25 cellular contexts compared by ENCODE assay signal in the genomic region with DNA sequence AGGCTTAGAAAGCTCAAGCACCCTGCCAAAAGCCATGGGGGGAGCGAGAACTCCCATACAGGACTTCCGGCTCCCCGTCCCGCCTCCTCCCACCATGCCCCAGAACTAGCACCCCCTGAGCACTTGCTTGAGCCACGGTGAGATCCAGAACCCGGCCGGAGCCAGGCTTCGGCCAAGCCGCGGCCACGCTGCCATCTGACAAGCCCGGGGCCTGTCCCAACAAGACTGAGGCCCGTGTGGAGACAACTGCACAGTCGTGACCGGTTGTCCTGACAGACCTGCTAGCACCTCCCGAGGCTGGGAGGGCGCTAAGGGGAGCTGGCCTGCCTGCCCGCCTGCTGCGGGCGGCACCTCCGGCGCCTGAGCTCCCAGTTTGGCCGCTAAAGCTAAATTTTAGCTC.
"Had no signal": no experiment of that assay in that cellular context is flagged by ENCODE, and none has a peak within 500 bp of the region (broad histone marks: within the 10 kb centered on the region; RNA-seq: fewer than 3 reads in every experiment).

No MANE protein-coding gene starts in this region.

- H3K27me3 Mint-ChIP-seq: activated CD8-positive, alpha-beta memory T cell treated with anti-CD3 and anti-CD28 coated beads, Interleukin-2, amount 10 ng/mL, durations not matched to agents 7 days and 5 days; activated naive CD4-positive, alpha-beta T cell treated with anti-CD3 and anti-CD28 coated beads, Interleukin-2, amount 50 U/mL, for 24 hours had no signal

- H3K4me2 ChIP-seq: smooth muscle cell had no signal

- H3K27me3 ChIP-seq: esophagus muscularis mucosa, heart right ventricle, pancreas, stomach, thyroid gland, upper lobe of left lung had no signal

- H3K27ac ChIP-seq: esophagus muscularis mucosa, foreskin keratinocyte, heart right ventricle, left ventricle myocardium inferior, pancreas, prostate gland, stomach, thyroid gland, upper lobe of left lung had no signal

- H3K9me3 ChIP-seq: esophagus muscularis mucosa, heart right ventricle, left ventricle myocardium inferior, pancreas, prostate gland, stomach, thyroid gland, upper lobe of left lung had no signal

- H3K4me1 ChIP-seq: esophagus muscularis mucosa, foreskin keratinocyte, heart right ventricle, left ventricle myocardium inferior, pancreas, prostate gland, stomach, thyroid gland, upper lobe of left lung had no signal

- H3K4me3 ChIP-seq: esophagus muscularis mucosa, heart right ventricle, left ventricle myocardium inferior, pancreas, prostate gland, smooth muscle cell, stomach, thyroid gland, upper lobe of left lung had no signal

- H3K4me3 Mint-ChIP-seq: activated CD8-positive, alpha-beta memory T cell treated with anti-CD3 and anti-CD28 coated beads, Interleukin-2, amount 10 ng/mL, durations not matched to agents 7 days and 5 days; activated CD8-positive, alpha-beta T cell treated with anti-CD3 and anti-CD28 coated beads, Interleukin-2, amount 10 ng/mL, durations not matched to agents 7 days and 5 days; activated naive CD4-positive, alpha-beta T cell treated with anti-CD3 and anti-CD28 coated beads, Interleukin-2, amount 50 U/mL, for 24 hours; activated naive CD8-positive, alpha-beta T cell treated with anti-CD3 and anti-CD28 coated beads, Interleukin-2, amount 50 U/mL, for 24 hours; mesothelial cell of epicardium; naive B cell; nephron progenitor cell; stimulated activated naive B cell treated with anti-CD40 and anti-IgM and Interleukin-4, amounts not matched to agents 10 μg/mL and 1 μg/mL and 100 μg/mL, for 72 hours; T-helper 17 cell had no signal

- H3K27ac Mint-ChIP-seq: activated CD8-positive, alpha-beta memory T cell treated with anti-CD3 and anti-CD28 coated beads, Interleukin-2, amount 10 ng/mL, durations not matched to agents 7 days and 5 days; activated CD8-positive, alpha-beta T cell treated with anti-CD3 and anti-CD28 coated beads, Interleukin-2, amount 10 ng/mL, durations not matched to agents 7 days and 5 days; activated naive CD4-positive, alpha-beta T cell treated with anti-CD3 and anti-CD28 coated beads, Interleukin-2, amount 50 U/mL, for 24 hours; activated naive CD8-positive, alpha-beta T cell treated with anti-CD3 and anti-CD28 coated beads, Interleukin-2, amount 50 U/mL, for 24 hours; mesothelial cell of epicardium; naive B cell; nephron progenitor cell; stimulated activated naive B cell treated with anti-CD40 and anti-IgM and Interleukin-4, amounts not matched to agents 10 μg/mL and 1 μg/mL and 100 μg/mL, for 72 hours; T-helper 17 cell had no signal

- H3K36me3 Mint-ChIP-seq: activated CD8-positive, alpha-beta memory T cell treated with anti-CD3 and anti-CD28 coated beads, Interleukin-2, amount 10 ng/mL, durations not matched to agents 7 days and 5 days; activated naive CD4-positive, alpha-beta T cell treated with anti-CD3 and anti-CD28 coated beads, Interleukin-2, amount 50 U/mL, for 24 hours; mesothelial cell of epicardium; naive B cell; stimulated activated naive B cell treated with anti-CD40 and anti-IgM and Interleukin-4, amounts not matched to agents 10 μg/mL and 1 μg/mL and 100 μg/mL, for 72 hours had no signal

- H3K36me3 ChIP-seq: esophagus muscularis mucosa, heart right ventricle, left ventricle myocardium inferior, pancreas, prostate gland, stomach, thyroid gland, upper lobe of left lung had no signal

- H3K4me1 Mint-ChIP-seq: activated CD8-positive, alpha-beta memory T cell treated with anti-CD3 and anti-CD28 coated beads, Interleukin-2, amount 10 ng/mL, durations not matched to agents 7 days and 5 days; activated naive CD4-positive, alpha-beta T cell treated with anti-CD3 and anti-CD28 coated beads, Interleukin-2, amount 50 U/mL, for 24 hours; activated naive CD8-positive, alpha-beta T cell treated with anti-CD3 and anti-CD28 coated beads, Interleukin-2, amount 50 U/mL, for 24 hours; mesothelial cell of epicardium had no signal

- ATAC-seq: activated CD8-positive, alpha-beta memory T cell treated with anti-CD3 and anti-CD28 coated beads, Interleukin-2, amount 10 ng/mL, durations not matched to agents 7 days and 5 days; activated CD8-positive, alpha-beta T cell treated with anti-CD3 and anti-CD28 coated beads, Interleukin-2, amount 10 ng/mL, durations not matched to agents 7 days and 5 days; activated naive CD8-positive, alpha-beta T cell treated with anti-CD3 and anti-CD28 coated beads, Interleukin-2, amount 50 U/mL, for 24 hours; foreskin keratinocyte; heart right ventricle; pancreas; stimulated activated naive B cell treated with anti-CD40 and anti-IgM and Interleukin-4, amounts not matched to agents 10 μg/mL and 1 μg/mL and 100 μg/mL, for 72 hours; T-helper 17 cell had no signal

- H3K9me3 Mint-ChIP-seq: activated naive CD4-positive, alpha-beta T cell treated with anti-CD3 and anti-CD28 coated beads, Interleukin-2, amount 50 U/mL, for 24 hours; activated naive CD8-positive, alpha-beta T cell treated with anti-CD3 and anti-CD28 coated beads, Interleukin-2, amount 50 U/mL, for 24 hours; mesothelial cell of epicardium; naive B cell; nephron progenitor cell; stimulated activated naive B cell treated with anti-CD40 and anti-IgM and Interleukin-4, amounts not matched to agents 10 μg/mL and 1 μg/mL and 100 μg/mL, for 72 hours had no signal

- DNase-seq: activated CD4-positive, alpha-beta T cell treated with anti-CD3 and anti-CD28 coated beads, Interleukin-2, amount 50 U/mL, for 1 hour; activated CD8-positive, alpha-beta memory T cell treated with anti-CD3 and anti-CD28 coated beads, Interleukin-2, amount 10 ng/mL, durations not matched to agents 7 days and 5 days; activated CD8-positive, alpha-beta T cell treated with anti-CD3 and anti-CD28 coated beads, Interleukin-2, amount 10 ng/mL, durations not matched to agents 7 days and 5 days; activated naive CD8-positive, alpha-beta T cell treated with anti-CD3 and anti-CD28 coated beads, Interleukin-2, amount 50 U/mL, for 24 hours; amygdala; central memory CD4-positive, alpha-beta T cell; heart right ventricle; left ventricle myocardium inferior; naive B cell; nephron progenitor cell; retina; stimulated activated CD4-positive, alpha-beta T cell treated with anti-CD3 and anti-CD28 coated beads, Interleukin-15, amount 100 ng/mL, for 24 hours; stimulated activated CD4-positive, alpha-beta T cell treated with anti-CD3 and anti-CD28 coated beads, Interleukin-2, amount 100 ng/mL, for 24 hours; stimulated activated naive B cell treated with anti-CD40 and anti-IgM and Interleukin-4, amounts not matched to agents 10 μg/mL and 1 μg/mL and 100 μg/mL, for 72 hours; stomach; T-helper 17 cell; thyroid gland had no signal
